Comparison of ENCODE assay signal across 2 cellular contexts in the genomic region with DNA sequence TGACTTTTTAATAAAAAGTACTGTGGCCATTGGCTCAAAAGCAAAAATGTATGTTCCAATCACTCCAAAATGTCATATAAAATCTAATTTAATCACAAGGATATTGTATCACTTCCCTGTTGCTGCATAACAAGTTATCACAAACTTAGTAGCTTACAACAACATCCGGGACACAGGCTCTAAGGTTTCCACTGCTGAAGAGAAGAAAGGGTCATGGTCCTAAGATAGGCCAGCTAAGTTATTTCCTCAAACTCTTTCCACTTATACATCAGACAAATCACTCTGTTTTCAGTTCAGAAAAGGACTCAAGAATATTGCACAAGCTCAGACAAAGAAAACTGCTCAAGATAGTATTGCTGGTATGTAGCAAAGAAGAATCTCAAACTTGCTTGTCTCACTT.
TF ChIP-seq lines count a peak whose summit lies in the region.

No MANE protein-coding gene starts in this region.

TF ChIP-seq in HepG2, 621 proteins besides CTCF, POLR2A, EP300 and RAD21 (continued from another document):
- TF ChIP-seq ZNF589 (CRISPR knock-in tag; conservative IDR thresholded peaks at IDR 0.05) (no peak), KDM5A (IDR thresholded peaks at IDR 0.05; ENCODE audit: borderline replicate concordance, low read length) (no peak), ZNF766 (CRISPR knock-in tag; IDR thresholded peaks at IDR 0.05; ENCODE audit: borderline replicate concordance) (no peak), KDM6A (CRISPR knock-in tag; IDR thresholded peaks at IDR 0.05; ENCODE audit: low read depth) (no peak), KLF13 (CRISPR knock-in tag; IDR thresholded peaks at IDR 0.05) (no peak), ZNF550 (CRISPR knock-in tag; IDR thresholded peaks at IDR 0.05; ENCODE audit: borderline replicate concordance) (no peak), NKX3-1 (CRISPR knock-in tag; IDR thresholded peaks at IDR 0.05) (no peak), GTF3A (CRISPR knock-in tag; conservative IDR thresholded peaks at IDR 0.05) (no peak), CBX5 (CRISPR knock-in tag; IDR thresholded peaks at IDR 0.05; ENCODE audit: borderline replicate concordance) (no peak), JUN (CRISPR knock-in tag; IDR thresholded peaks at IDR 0.05) (no peak)
- TF ChIP-seq, protein P1, sequence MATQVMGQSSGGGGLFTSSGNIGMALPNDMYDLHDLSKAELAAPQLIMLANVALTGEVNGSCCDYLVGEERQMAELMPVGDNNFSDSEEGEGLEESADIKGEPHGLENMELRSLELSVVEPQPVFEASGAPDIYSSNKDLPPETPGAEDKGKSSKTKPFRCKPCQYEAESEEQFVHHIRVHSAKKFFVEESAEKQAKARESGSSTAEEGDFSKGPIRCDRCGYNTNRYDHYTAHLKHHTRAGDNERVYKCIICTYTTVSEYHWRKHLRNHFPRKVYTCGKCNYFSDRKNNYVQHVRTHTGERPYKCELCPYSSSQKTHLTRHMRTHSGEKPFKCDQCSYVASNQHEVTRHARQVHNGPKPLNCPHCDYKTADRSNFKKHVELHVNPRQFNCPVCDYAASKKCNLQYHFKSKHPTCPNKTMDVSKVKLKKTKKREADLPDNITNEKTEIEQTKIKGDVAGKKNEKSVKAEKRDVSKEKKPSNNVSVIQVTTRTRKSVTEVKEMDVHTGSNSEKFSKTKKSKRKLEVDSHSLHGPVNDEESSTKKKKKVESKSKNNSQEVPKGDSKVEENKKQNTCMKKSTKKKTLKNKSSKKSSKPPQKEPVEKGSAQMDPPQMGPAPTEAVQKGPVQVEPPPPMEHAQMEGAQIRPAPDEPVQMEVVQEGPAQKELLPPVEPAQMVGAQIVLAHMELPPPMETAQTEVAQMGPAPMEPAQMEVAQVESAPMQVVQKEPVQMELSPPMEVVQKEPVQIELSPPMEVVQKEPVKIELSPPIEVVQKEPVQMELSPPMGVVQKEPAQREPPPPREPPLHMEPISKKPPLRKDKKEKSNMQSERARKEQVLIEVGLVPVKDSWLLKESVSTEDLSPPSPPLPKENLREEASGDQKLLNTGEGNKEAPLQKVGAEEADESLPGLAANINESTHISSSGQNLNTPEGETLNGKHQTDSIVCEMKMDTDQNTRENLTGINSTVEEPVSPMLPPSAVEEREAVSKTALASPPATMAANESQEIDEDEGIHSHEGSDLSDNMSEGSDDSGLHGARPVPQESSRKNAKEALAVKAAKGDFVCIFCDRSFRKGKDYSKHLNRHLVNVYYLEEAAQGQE (IDR thresholded peaks at IDR 0.05; ENCODE audit: borderline replicate concordance in 1 of 2, low read depth in 1 of 2, low read length in 2 of 2) = no peak
- TF ChIP-seq, protein P2, sequence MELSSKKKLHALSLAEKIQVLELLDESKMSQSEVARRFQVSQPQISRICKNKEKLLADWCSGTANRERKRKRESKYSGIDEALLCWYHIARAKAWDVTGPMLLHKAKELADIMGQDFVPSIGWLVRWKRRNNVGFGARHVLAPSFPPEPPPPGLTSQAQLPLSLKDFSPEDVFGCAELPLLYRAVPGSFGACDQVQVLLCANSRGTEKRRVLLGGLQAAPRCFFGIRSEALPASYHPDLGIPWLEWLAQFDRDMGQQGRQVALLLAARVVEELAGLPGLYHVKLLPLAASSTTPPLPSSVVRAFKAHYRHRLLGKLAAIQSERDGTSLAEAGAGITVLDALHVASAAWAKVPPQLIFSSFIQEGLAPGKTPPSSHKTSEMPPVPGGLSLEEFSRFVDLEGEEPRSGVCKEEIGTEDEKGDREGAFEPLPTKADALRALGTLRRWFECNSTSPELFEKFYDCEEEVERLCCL (CRISPR knock-in tag; IDR thresholded peaks at IDR 0.05; ENCODE audit: borderline replicate concordance) = no peak

TF ChIP-seq in GM23338, 12 proteins besides CTCF, POLR2A, EP300 and RAD21:
- TF ChIP-seq, protein P3, sequence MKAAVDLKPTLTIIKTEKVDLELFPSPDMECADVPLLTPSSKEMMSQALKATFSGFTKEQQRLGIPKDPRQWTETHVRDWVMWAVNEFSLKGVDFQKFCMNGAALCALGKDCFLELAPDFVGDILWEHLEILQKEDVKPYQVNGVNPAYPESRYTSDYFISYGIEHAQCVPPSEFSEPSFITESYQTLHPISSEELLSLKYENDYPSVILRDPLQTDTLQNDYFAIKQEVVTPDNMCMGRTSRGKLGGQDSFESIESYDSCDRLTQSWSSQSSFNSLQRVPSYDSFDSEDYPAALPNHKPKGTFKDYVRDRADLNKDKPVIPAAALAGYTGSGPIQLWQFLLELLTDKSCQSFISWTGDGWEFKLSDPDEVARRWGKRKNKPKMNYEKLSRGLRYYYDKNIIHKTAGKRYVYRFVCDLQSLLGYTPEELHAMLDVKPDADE (IDR thresholded peaks at IDR 0.05) = no peak
- TF ChIP-seq, protein P1 (IDR thresholded peaks at IDR 0.05; ENCODE audit: unreplicated experiment) = no peak
- no peak for TF ChIP-seq EZH2phosphoT487 (IDR thresholded peaks at IDR 0.05; ENCODE audit: unreplicated experiment)
- TF ChIP-seq EZH2 (IDR thresholded peaks at IDR 0.05; ENCODE audit: low read depth, unreplicated experiment) = no peak
- TF ChIP-seq NANOG (IDR thresholded peaks at IDR 0.05; ENCODE audit: borderline replicate concordance) = no peak
- no peak for TF ChIP-seq JUNB (IDR thresholded peaks at IDR 0.05; ENCODE audit: unreplicated experiment)
- TF ChIP-seq POLR2AphosphoS5 (IDR thresholded peaks at IDR 0.05; ENCODE audit: low read depth) = no peak
- no peak for TF ChIP-seq ZNF114 (CRISPR knock-in tag; IDR thresholded peaks at IDR 0.05)
- TF ChIP-seq ZNF331 (CRISPR knock-in tag; IDR thresholded peaks at IDR 0.05; ENCODE audit: low read depth) = no peak
- TF ChIP-seq CREB1 (CRISPR knock-in tag; IDR thresholded peaks at IDR 0.05; ENCODE audit: low read depth) = no peak
- TF ChIP-seq, protein P4, sequence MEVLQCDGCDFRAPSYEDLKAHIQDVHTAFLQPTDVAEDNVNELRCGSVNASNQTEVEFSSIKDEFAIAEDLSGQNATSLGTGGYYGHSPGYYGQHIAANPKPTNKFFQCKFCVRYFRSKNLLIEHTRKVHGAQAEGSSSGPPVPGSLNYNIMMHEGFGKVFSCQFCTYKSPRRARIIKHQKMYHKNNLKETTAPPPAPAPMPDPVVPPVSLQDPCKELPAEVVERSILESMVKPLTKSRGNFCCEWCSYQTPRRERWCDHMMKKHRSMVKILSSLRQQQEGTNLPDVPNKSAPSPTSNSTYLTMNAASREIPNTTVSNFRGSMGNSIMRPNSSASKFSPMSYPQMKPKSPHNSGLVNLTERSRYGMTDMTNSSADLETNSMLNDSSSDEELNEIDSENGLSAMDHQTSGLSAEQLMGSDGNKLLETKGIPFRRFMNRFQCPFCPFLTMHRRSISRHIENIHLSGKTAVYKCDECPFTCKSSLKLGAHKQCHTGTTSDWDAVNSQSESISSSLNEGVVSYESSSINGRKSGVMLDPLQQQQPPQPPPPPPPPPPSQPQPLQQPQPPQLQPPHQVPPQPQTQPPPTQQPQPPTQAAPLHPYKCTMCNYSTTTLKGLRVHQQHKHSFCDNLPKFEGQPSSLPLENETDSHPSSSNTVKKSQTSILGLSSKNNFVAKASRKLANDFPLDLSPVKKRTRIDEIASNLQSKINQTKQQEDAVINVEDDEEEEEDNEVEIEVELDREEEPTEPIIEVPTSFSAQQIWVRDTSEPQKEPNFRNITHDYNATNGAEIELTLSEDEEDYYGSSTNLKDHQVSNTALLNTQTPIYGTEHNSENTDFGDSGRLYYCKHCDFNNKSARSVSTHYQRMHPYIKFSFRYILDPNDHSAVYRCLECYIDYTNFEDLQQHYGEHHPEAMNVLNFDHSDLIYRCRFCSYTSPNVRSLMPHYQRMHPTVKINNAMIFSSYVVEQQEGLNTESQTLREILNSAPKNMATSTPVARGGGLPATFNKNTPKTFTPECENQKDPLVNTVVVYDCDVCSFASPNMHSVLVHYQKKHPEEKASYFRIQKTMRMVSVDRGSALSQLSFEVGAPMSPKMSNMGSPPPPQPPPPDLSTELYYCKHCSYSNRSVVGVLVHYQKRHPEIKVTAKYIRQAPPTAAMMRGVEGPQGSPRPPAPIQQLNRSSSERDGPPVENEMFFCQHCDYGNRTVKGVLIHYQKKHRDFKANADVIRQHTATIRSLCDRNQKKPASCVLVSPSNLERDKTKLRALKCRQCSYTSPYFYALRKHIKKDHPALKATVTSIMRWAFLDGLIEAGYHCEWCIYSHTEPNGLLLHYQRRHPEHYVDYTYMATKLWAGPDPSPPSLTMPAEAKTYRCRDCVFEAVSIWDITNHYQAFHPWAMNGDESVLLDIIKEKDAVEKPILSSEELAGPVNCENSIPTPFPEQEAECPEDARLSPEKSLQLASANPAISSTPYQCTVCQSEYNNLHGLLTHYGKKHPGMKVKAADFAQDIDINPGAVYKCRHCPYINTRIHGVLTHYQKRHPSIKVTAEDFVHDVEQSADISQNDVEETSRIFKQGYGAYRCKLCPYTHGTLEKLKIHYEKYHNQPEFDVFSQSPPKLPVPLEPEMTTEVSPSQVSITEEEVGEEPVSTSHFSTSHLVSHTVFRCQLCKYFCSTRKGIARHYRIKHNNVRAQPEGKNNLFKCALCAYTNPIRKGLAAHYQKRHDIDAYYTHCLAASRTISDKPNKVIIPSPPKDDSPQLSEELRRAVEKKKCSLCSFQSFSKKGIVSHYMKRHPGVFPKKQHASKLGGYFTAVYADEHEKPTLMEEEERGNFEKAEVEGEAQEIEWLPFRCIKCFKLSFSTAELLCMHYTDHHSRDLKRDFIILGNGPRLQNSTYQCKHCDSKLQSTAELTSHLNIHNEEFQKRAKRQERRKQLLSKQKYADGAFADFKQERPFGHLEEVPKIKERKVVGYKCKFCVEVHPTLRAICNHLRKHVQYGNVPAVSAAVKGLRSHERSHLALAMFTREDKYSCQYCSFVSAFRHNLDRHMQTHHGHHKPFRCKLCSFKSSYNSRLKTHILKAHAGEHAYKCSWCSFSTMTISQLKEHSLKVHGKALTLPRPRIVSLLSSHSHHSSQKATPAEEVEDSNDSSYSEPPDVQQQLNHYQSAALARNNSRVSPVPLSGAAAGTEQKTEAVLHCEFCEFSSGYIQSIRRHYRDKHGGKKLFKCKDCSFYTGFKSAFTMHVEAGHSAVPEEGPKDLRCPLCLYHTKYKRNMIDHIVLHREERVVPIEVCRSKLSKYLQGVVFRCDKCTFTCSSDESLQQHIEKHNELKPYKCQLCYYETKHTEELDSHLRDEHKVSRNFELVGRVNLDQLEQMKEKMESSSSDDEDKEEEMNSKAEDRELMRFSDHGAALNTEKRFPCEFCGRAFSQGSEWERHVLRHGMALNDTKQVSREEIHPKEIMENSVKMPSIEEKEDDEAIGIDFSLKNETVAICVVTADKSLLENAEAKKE (CRISPR knock-in tag; IDR thresholded peaks at IDR 0.05) = no peak
- no peak for TF ChIP-seq STAT1 (IDR thresholded peaks at IDR 0.05; ENCODE audit: unreplicated experiment)
